17 cellular contexts compared by ENCODE assay signal in the genomic region with DNA sequence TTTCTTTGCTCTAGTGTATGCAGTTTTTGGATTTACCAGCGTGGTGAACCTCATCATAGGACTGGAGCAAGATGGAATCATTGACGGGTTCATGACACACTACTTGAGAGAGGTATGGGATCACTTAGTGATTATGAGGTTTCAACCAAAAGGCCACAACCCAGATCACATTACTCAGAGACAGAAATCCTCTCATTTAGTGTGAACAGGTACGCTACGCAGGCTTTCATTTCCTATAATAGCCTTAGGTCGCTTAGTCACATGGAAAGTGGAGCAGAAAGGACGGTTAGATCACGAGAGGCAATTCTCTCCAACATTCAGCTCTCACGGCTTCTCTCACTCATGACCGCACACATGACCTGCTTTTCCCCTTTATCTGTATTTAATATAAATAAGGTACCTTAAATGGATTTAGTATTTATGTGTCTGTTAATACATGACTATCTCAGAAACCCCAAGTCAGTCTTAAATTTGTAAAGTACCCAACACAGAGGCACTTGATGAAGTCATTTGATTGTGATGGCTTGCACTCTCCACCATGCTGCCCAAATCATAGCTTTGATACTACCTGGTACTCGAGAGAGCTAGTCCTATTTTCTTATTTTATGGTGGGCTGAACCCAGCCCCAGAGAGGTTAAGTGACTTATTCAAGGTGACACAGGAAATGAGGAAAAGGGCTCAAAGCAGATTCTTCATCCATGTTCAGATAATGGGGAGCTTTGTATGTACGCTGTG. TPM values are rescaled to one million over a fixed set of nuclear protein-coding genes. Genes with fewer than 3 reads are reported as not detected.
DNase-seq lines count a peak whose midpoint lies in the region; ATAC-seq lines count a peak whose summit lies in the region.
"Had no signal": no experiment of that assay in that cellular context is flagged by ENCODE, and none has a peak within 500 bp of the region (broad histone marks: within the 10 kb centered on the region; RNA-seq: fewer than 3 reads in every experiment).

No MANE protein-coding gene starts in this region.

- no peaks in the 10 kb centered on the region for H3K27me3 ChIP-seq in H7 (ENCODE audit: control insufficient read depth, insufficient read depth, low read length)

- ATAC-seq in activated T-cell treated with anti-CD3 and anti-CD28 coated beads, Interleukin-2, amount 50 U/mL, for 72 hours (replicated peaks in 1 of 2), result peak; percentile 90 to 92
- ATAC-seq in GM21619 (IDR thresholded peaks at IDR 0.05; ENCODE audit: unreplicated experiment) (peak; percentile 82), HG03196 (IDR thresholded peaks at IDR 0.05; ENCODE audit: unreplicated experiment) (peak; percentile 65)
- ATAC-seq in stimulated activated naive CD8-positive, alpha-beta T cell treated with anti-CD3 and anti-CD28 coated beads, Interleukin-15, amount 100 ng/mL, for 72 hours, result peak; percentile 67
- ATAC-seq: gastroesophageal sphincter, K562, mucosa of descending colon had no signal

- no peaks in the 10 kb centered on the region for H3K4me1 Mint-ChIP-seq in activated T-cell treated with anti-CD3 and anti-CD28 coated beads, Interleukin-2, amount 50 U/mL, for 72 hours (ENCODE audit: low read depth)
- H3K4me1 Mint-ChIP-seq in stimulated activated naive CD8-positive, alpha-beta T cell treated with anti-CD3 and anti-CD28 coated beads, Interleukin-15, amount 100 ng/mL, for 72 hours, result no peaks in the 10 kb centered on the region

- no peak overlapping the region for H3K27ac Mint-ChIP-seq in activated T-cell treated with anti-CD3 and anti-CD28 coated beads, Interleukin-2, amount 50 U/mL, for 72 hours
- peak overlapping the region; percentile 1 to 12 for H3K27ac Mint-ChIP-seq in stimulated activated naive CD8-positive, alpha-beta T cell treated with anti-CD3 and anti-CD28 coated beads, Interleukin-15, amount 100 ng/mL, for 72 hours
- H3K27ac Mint-ChIP-seq: type B pancreatic cell had no signal

- H3K4me3 Mint-ChIP-seq in activated T-cell treated with anti-CD3 and anti-CD28 coated beads, Interleukin-2, amount 50 U/mL, for 72 hours, result peak overlapping the region in 1 of 2 donors; percentile 33
- H3K4me3 Mint-ChIP-seq in stimulated activated naive CD8-positive, alpha-beta T cell treated with anti-CD3 and anti-CD28 coated beads, Interleukin-15, amount 100 ng/mL, for 72 hours, result no peak overlapping the region
- H3K4me3 Mint-ChIP-seq: type B pancreatic cell had no signal

- H3K4me3 ChIP-seq in H7 (ENCODE audit: insufficient read depth, low read depth, low read length), result no peak overlapping the region
- H3K4me3 ChIP-seq: gastroesophageal sphincter, K562, mucosa of descending colon had no signal

- peaks cover 3 to 8% of the 10 kb centered on the region in 2 donors for H3K36me3 Mint-ChIP-seq in activated T-cell treated with anti-CD3 and anti-CD28 coated beads, Interleukin-2, amount 50 U/mL, for 72 hours (ENCODE audit: insufficient read depth in 2 of 2)

- no peaks in the 10 kb centered on the region; the same call in 1 of the 2 replicates for H3K36me3 ChIP-seq in H7 (replicated peaks; ENCODE audit: control insufficient read depth, insufficient read depth, low read length)

- H3K9me3 Mint-ChIP-seq in activated T-cell treated with anti-CD3 and anti-CD28 coated beads, Interleukin-2, amount 50 U/mL, for 72 hours, result peaks cover 0 to 3% of the 10 kb centered on the region in 2 donors
- H3K9me3 Mint-ChIP-seq in stimulated activated naive CD8-positive, alpha-beta T cell treated with anti-CD3 and anti-CD28 coated beads, Interleukin-15, amount 100 ng/mL, for 72 hours, result peaks cover 0 to 5% of the 10 kb centered on the region in 2 donors

- peaks cover 6% of the 10 kb centered on the region for H3K27me3 Mint-ChIP-seq in activated T-cell treated with anti-CD3 and anti-CD28 coated beads, Interleukin-2, amount 50 U/mL, for 72 hours (ENCODE audit: low read depth)
- peaks cover 6% of the 10 kb centered on the region for H3K27me3 Mint-ChIP-seq in stimulated activated naive CD8-positive, alpha-beta T cell treated with anti-CD3 and anti-CD28 coated beads, Interleukin-15, amount 100 ng/mL, for 72 hours

- peak; percentile 18 to 24 for DNase-seq in activated T-cell treated with anti-CD3 and anti-CD28 coated beads, Interleukin-2, amount 50 U/mL, for 72 hours
- DNase-seq in activated T-cell treated with anti-CD3 and anti-CD28 coated beads, Interleukin-2, amount 50 U/mL, for 1 hour, result no peak
- DNase-seq in stimulated activated naive CD8-positive, alpha-beta T cell treated with anti-CD3 and anti-CD28 coated beads, Interleukin-15, amount 100 ng/mL, for 72 hours, result no peak
- DNase-seq in activated CD4-positive, CD25-positive, alpha-beta regulatory T cell (lab: John Stamatoyannopoulos, UW), result no peak
- DNase-seq in H7 (no peak), NCI-H526 (lab: John Stamatoyannopoulos, UW) (no peak)
- DNase-seq: activated CD4-positive, alpha-beta T cell treated with anti-CD3 and anti-CD28 coated beads for 4 hours; activated naive CD4-positive, alpha-beta T cell; mucosa of descending colon; NCI-H1436; NCI-H526 treated with DMSO at 0.1 percent for 48 hours; RPMI8226 had no signal

RNA-seq across cellular contexts. Expression of a gene that starts 8.6 kb away (rescaled TPM):
- 10 to 100 TPM; 25.1 to 31.8 TPM for total RNA-seq in activated T-cell treated with anti-CD3 and anti-CD28 coated beads, Interleukin-2, amount 50 U/mL, for 72 hours
- total RNA-seq in H7 (2014; rRNA removed; shearing (Covaris generic)), result 0.62 and 0.63 TPM in 2 replicates

RNA-seq across cellular contexts. Expression of a gene that starts 48.9 kb away (rescaled TPM):
- total RNA-seq in activated T-cell treated with anti-CD3 and anti-CD28 coated beads, Interleukin-2, amount 50 U/mL, for 72 hours, result 10 to 100 TPM; 65.0 to 65.7 TPM
- total RNA-seq in H7 (2014; rRNA removed; shearing (Covaris generic)), result 71.8 and 86.6 TPM in 2 replicates

Comparison
In these comparisons a context has a peak if more than half of its experiments do, and no peak if none do; other contexts are left out.
1. DNase-seq: peak in activated T-cell treated with anti-CD3 and anti-CD28 coated beads, Interleukin-2, amount 50 U/mL, for 72 hours (2 of 2); none in activated T-cell treated with anti-CD3 and anti-CD28 coated beads, Interleukin-2, amount 50 U/mL, for 1 hour (single experiment), stimulated activated naive CD8-positive, alpha-beta T cell treated with anti-CD3 and anti-CD28 coated beads, Interleukin-15, amount 100 ng/mL, for 72 hours (0 of 2), activated CD4-positive, CD25-positive, alpha-beta regulatory T cell (0 of 4), H7 (single experiment) and NCI-H526 (0 of 2).
2. RNA of a gene that starts 8.6 kb away (total RNA-seq): 25.1 to 31.8 TPM in activated T-cell treated with anti-CD3 and anti-CD28 coated beads, Interleukin-2, amount 50 U/mL, for 72 hours; 0.62 to 0.63 TPM in H7; every median in the first group is over 10 times any median in the second.
3. Peak in every context shown above with its lines, with median percentiles within 50 percentile points of each other: ATAC-seq.